8 cellular contexts compared by ENCODE assay signal in the genomic region with DNA sequence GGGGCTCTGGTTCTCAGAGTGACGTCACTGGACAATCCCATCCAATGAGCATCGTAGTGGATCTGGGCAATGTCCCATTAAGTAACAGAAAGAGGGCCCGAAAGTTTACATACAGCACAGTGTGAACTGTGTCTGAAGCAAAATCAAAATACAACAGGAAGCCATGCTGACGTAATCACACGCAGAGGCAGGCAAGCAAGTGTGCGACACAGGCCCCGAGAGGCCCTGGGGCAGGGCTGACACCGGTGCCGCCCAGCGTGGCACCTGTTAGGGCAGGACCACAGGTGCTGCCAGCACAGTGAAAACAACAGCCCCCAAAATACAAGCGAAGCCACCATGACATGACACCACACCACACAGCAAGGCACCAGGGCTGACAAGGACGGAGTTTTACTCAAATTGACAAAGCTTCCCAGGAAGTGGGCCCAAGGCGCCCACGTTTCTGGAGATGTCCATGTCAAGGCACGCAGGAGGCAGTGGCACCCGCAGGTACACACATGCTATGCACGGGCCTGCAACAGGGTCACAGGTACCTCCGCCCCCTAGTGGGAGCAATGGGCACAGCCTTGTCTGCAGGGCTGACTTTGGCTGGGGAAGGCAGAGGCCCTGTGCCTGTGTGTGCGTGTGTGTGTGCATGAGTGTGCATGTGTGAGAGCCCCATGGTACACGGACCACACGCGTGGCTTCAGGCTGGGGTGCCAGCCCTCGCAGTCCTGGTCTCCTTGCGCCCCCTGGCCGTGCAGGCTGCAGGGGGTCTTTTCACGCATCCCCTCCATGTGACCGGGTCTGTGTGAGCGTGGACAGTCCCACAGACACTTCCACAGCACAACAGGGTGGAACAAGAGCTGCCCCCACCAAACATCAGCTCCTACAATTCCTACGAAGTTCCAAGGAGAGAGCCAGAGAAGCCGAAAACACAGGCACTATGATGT. TPM values are rescaled to one million over a fixed set of nuclear protein-coding genes. Genes with fewer than 3 reads are reported as not detected.
DNase-seq lines count a peak whose midpoint lies in the region; TF ChIP-seq lines count a peak whose summit lies in the region.

No MANE protein-coding gene starts in this region.

- H3K4me2 ChIP-seq in GM23248 (ENCODE audit: unreplicated experiment) = no peak overlapping the region

- no peaks in the 10 kb centered on the region for H3K36me3 ChIP-seq in GM23248 (ENCODE audit: low read depth)
- H3K36me3 ChIP-seq in breast epithelium = no peaks in the 10 kb centered on the region
- H3K36me3 ChIP-seq in liver (ENCODE audit: control insufficient read depth in 4 of 4, insufficient read depth in 3 of 4, low read depth in 1 of 4, low read length in 3 of 4) = peaks cover 0 to 13% (median 4%) of the 10 kb centered on the region in 4 donors

- TF ChIP-seq CTCF in LNCAP (IDR thresholded peaks at IDR 0.05) = peak; percentile 99
- peak in 2 of 3 donors; percentile 57 to 67 for TF ChIP-seq CTCF in breast epithelium (IDR thresholded peaks at IDR 0.05)
- peak; percentile 74 for TF ChIP-seq CTCF in liver (IDR thresholded peaks at IDR 0.05; ENCODE audit: low read depth, low read length, missing input control)

- 83 to 86% methylated on average over 30 of the region's 30 CpGs for WGBS in GM23248 (ENCODE audit: low coverage in 1 of 2, low lambda C conversion rate in 2 of 2, missing lambda C conversion rate in 2 of 2), 2 experiments
- 82% methylated on average over 30 of the region's 30 CpGs for WGBS in liver

- peak; percentile 55 to 80 for TF ChIP-seq RAD21 in liver (IDR thresholded peaks at IDR 0.05)

- no peaks in the 10 kb centered on the region for H4K20me1 ChIP-seq in GM23248 (ENCODE audit: insufficient read depth)

- intact Hi-C loops in breast epithelium (cut with DNase I; ENCODE audit: low total_unique reads) = no loop called here

- H3K4me1 ChIP-seq in GM23248 (ENCODE audit: insufficient read depth) = peaks cover 9% of the 10 kb centered on the region
- no peaks in the 10 kb centered on the region for H3K4me1 ChIP-seq in breast epithelium
- H3K4me1 ChIP-seq in liver (ENCODE audit: control insufficient read depth in 4 of 4, insufficient read depth in 4 of 4, low read length in 3 of 4) = peaks cover 3 to 8% (median 6%) of the 10 kb centered on the region in 4 donors

- H3K27ac ChIP-seq in GM23248 = no peak overlapping the region
- no peak overlapping the region for H3K27ac ChIP-seq in breast epithelium
- H3K27ac ChIP-seq in liver (ENCODE audit: low read depth in 1 of 2, low read length in 2 of 2) = no peak overlapping the region

- TF ChIP-seq POLR2A in breast epithelium (IDR thresholded peaks at IDR 0.05) = no peak

- no peaks in the 10 kb centered on the region for H3F3A ChIP-seq in GM23248 (ENCODE audit: insufficient read depth)

- DNase-seq in NCI-H1436 (lab: John Stamatoyannopoulos, UW) (peak; percentile 34), NCI-H1436 treated with DMSO at 0.1 percent for 48 hours (lab: John Stamatoyannopoulos, UW) (no peak), GM23248 (peak; percentile 61), UCSD-AML1 (lab: John Stamatoyannopoulos, UW; ENCODE audit: unreplicated experiment) (peak; percentile 57), breast epithelium (ENCODE audit: low spot score in 2 of 2) (peak; percentile 32 to 65)
- peak; percentile 51 to 58 for DNase-seq in stimulated activated CD8-positive, alpha-beta memory T cell treated with anti-CD3 and anti-CD28 coated beads, Interleukin-2, amount 100 ng/mL, for 48 hours (ENCODE audit: low read depth in 2 of 2)

- no peak overlapping the region for H3K9ac ChIP-seq in GM23248
- H3K9ac ChIP-seq in liver (ENCODE audit: low read depth in 1 of 2, low read length in 2 of 2) = no peak overlapping the region

- H3K9me2 ChIP-seq in GM23248 (ENCODE audit: insufficient read depth) = no peaks in the 10 kb centered on the region

- H3K79me2 ChIP-seq in GM23248 (ENCODE audit: insufficient read depth) = no peaks in the 10 kb centered on the region

- no peaks in the 10 kb centered on the region for H3K27me3 ChIP-seq in GM23248 (replicated peaks; ENCODE audit: insufficient read depth)
- no peaks in the 10 kb centered on the region for H3K27me3 ChIP-seq in breast epithelium
- no peaks in the 10 kb centered on the region for H3K27me3 ChIP-seq in liver (ENCODE audit: control insufficient read depth in 4 of 4, insufficient read depth in 4 of 4, low read length in 3 of 4)

- H3K4me3 ChIP-seq in GM23248 (no peak overlapping the region), breast epithelium (no peak overlapping the region), liver (ENCODE audit: low read depth in 1 of 3, low read length in 3 of 3) (no peak overlapping the region)

- H2AFZ ChIP-seq in GM23248 = no peak overlapping the region

- in situ Hi-C loops in GM23248 (cut with MboI) = no loop called here

- no peaks in the 10 kb centered on the region for H3K9me3 ChIP-seq in GM23248 (ENCODE audit: low read depth)
- no peaks in the 10 kb centered on the region for H3K9me3 ChIP-seq in breast epithelium
- no peaks in the 10 kb centered on the region for H3K9me3 ChIP-seq in liver (ENCODE audit: control insufficient read depth in 4 of 4, low read length in 3 of 4)

TF ChIP-seq in liver, 16 proteins besides CTCF, POLR2A, EP300 and RAD21:
- TF ChIP-seq TAF1 (conservative IDR thresholded peaks at IDR 0.05) (no peak), SP1 (IDR thresholded peaks at IDR 0.05) (no peak), FOXA1 (IDR thresholded peaks at IDR 0.05) (no peak), GABPA (IDR thresholded peaks at IDR 0.05 in 1 of 2, conservative IDR thresholded peaks at IDR 0.05 in 1 of 2) (no peak), RXRA (IDR thresholded peaks at IDR 0.05) (no peak), JUND (IDR thresholded peaks at IDR 0.05) (no peak), NR2F2 (IDR thresholded peaks at IDR 0.05) (no peak)
- TF ChIP-seq, protein P1, sequence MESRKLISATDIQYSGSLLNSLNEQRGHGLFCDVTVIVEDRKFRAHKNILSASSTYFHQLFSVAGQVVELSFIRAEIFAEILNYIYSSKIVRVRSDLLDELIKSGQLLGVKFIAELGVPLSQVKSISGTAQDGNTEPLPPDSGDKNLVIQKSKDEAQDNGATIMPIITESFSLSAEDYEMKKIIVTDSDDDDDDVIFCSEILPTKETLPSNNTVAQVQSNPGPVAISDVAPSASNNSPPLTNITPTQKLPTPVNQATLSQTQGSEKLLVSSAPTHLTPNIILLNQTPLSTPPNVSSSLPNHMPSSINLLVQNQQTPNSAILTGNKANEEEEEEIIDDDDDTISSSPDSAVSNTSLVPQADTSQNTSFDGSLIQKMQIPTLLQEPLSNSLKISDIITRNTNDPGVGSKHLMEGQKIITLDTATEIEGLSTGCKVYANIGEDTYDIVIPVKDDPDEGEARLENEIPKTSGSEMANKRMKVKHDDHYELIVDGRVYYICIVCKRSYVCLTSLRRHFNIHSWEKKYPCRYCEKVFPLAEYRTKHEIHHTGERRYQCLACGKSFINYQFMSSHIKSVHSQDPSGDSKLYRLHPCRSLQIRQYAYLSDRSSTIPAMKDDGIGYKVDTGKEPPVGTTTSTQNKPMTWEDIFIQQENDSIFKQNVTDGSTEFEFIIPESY (IDR thresholded peaks at IDR 0.05) = no peak

RNA-seq across cellular contexts. Expression of a gene that starts 19.6 kb away (rescaled TPM):
- total RNA-seq in GM23248 (2014; rRNA removed; shearing (Covaris generic)) = 11.7 and 16.4 TPM in 2 replicates
- polyA plus RNA-seq in GM23248 (2016; fragmentation: Nextera tagmentation; extraction: Ambion mirVana) = 1.7 and 1.9 TPM in 2 replicates
- 1 to 10 TPM; 5.6 to 8.8 (median 6.2) TPM for total RNA-seq in breast epithelium
- total RNA-seq in liver = 10 to 100 TPM in 1 of 2 donors, 1 to 10 TPM in 1; 4.8 to 12.7 TPM
- 1 to 10 TPM in 1 of 2 donors, under 1 TPM in 1; 0.79 to 3.8 TPM for polyA plus RNA-seq in liver

RNA-seq across cellular contexts. Expression of a gene that starts 21.1 kb away (rescaled TPM):
- total RNA-seq in GM23248 (2014; rRNA removed; shearing (Covaris generic)) = not detected in 2 replicates
- polyA plus RNA-seq in GM23248 (2016; fragmentation: Nextera tagmentation; extraction: Ambion mirVana) (not detected in 2 replicates), liver (not detected)
- total RNA-seq in breast epithelium (not detected), liver (not detected)
